In the genomic region with DNA sequence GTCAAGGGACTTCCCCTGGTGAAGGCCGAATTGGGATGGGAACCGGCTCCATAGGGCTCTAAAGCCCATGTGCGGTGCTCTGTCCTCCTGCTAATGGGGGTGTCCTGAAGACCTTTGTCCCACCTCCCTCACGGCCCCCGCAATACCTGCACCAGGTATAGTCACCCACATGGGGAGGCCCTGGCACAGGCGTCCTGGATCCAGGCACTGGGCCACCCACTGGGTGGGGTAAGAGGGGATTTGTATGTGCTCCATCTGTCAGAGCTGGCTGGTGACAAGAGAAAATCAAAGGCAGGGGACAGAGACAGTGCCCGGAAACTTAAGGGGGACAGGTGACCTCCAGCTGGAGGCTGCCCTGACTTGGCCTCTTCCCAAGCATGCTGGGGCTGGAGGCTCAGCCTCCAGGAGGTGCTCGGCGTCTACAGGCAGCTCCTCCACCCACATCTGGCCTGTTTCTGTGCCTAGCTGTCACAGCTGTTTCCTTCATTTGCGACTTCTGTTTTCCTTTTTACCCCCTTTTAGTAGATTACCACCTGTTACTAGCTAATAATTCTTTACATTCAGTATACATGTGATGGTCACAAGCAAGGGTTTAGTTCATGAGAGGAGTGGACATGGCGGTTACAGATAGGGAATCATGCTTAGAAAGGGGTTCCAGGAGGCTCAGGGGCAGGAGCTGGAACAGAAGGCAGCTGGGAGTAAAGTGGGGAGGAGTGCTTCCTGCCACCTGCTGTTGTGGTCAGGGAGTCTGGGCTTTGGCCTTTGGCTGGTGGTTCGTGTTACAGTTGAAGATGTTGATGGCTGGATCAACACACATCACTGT, we compare ENCODE assay signal across 15 cellular contexts. TPM values are rescaled to one million over a fixed set of nuclear protein-coding genes. Genes with fewer than 3 reads are reported as not detected.
DNase-seq lines count a peak whose midpoint lies in the region; ATAC-seq, FAIRE-seq and TF ChIP-seq lines count a peak whose summit lies in the region.
"Had no signal": no experiment of that assay in that cellular context is flagged by ENCODE, and none has a peak within 500 bp of the region (broad histone marks: within the 10 kb centered on the region; RNA-seq: fewer than 3 reads in every experiment).

No MANE protein-coding gene starts in this region.

- peak overlapping the region; percentile 94 for H3K27ac ChIP-seq in BLaER1
- H3K27ac ChIP-seq in K562 (ENCODE audit: extremely low read depth, low read depth, low read length), result no peak overlapping the region
- H3K27ac ChIP-seq in spleen, result no peak overlapping the region
- H3K27ac ChIP-seq: cardiac muscle cell, parathyroid adenoma had no signal

- intact Hi-C loops in K562 (cut with micrococcal nuclease) (no loop called here), spleen (cut with DNase I; ENCODE audit: low total_unique reads) (no loop called here)

- H3K79me2 ChIP-seq in K562 (ENCODE audit: control insufficient read depth, insufficient read depth, low read length), result no peaks in the 10 kb centered on the region
- H3K79me2 ChIP-seq: parathyroid adenoma had no signal

- in situ Hi-C loops in K562 (cut with MboI), result no loop called here

- CTCF ChIA-PET in K562 (lab: Yijun Ruan, JAX; ENCODE audit: low intra/inter-chr PET ratio), result no interaction called here

- TF ChIP-seq EP300 in K562 (IDR thresholded peaks at IDR 0.05; ENCODE audit: low read length), result no peak

- TF ChIP-seq POLR2A in K562 (conservative IDR thresholded peaks at IDR 0.05) (no peak), spleen (IDR thresholded peaks at IDR 0.05) (no peak)

- H3K9me1 ChIP-seq in K562 (ENCODE audit: control insufficient read depth, insufficient read depth, low read length), result no peaks in the 10 kb centered on the region

- no peaks in the 10 kb centered on the region for H4K20me1 ChIP-seq in BLaER1
- H4K20me1 ChIP-seq in K562 (replicated peaks; ENCODE audit: control insufficient read depth, insufficient read depth, low read length), result no peaks in the 10 kb centered on the region

- H3K9ac ChIP-seq in BLaER1, result peak overlapping the region; percentile 63
- no peak overlapping the region for H3K9ac ChIP-seq in K562 (ENCODE audit: insufficient read depth in 1 of 2, low read depth in 2 of 2, low read length in 2 of 2)
- H3K9ac ChIP-seq: parathyroid adenoma had no signal

- H3K4me3 ChIP-seq in BLaER1 (no peak overlapping the region), K562 (no peak overlapping the region), spleen (no peak overlapping the region)
- H3K4me3 ChIP-seq: cardiac muscle cell had no signal

- no peak for FAIRE-seq in K562 (lab: Jason Lieb, UNC)

- H2AFZ ChIP-seq in K562 (ENCODE audit: low read depth, low read length), result no peak overlapping the region
- H2AFZ ChIP-seq: parathyroid adenoma had no signal

- POLR2A ChIA-PET in K562 (lab: Yijun Ruan, JAX), result interaction anchor here (0.6 kb wide), 1 partner anchor 324 kb away, joined by 3 read pairs; no protein-coding TSS in a partner anchor

- DNase-seq in GF-D8 (lab: John Stamatoyannopoulos, UW) (peak; percentile 84), NCI-H187 treated with DMSO at 0.1 percent for 48 hours (lab: John Stamatoyannopoulos, UW) (peak; percentile 0), K562 (ENCODE audit: extremely low read depth in 1 of 4, low spot score in 3 of 4) (peak in 1 of 4 experiments; percentile 7), T-helper 9 cell (no peak), NCI-H2081 treated with DMSO at 0.1 percent for 48 hours (lab: John Stamatoyannopoulos, UW) (no peak), cortex of kidney (lab: John Stamatoyannopoulos, UW) (no peak), spleen (no peak)
- DNase-seq: activated gamma-delta T cell treated with Interleukin-2 at 50 U/mL for 16 hours; AML-193; mesenchymal stem cell; NCI-H748 treated with DMSO at 0.1 percent for 48 hours; stimulated activated naive CD4-positive, alpha-beta T cell treated with Interleukin-2 at 50 U/mL for 16 hours had no signal

- ATAC-seq in K562, result no peak; the same call in 2 of the 3 replicates

- TF ChIP-seq RAD21 in K562 (CRISPR knock-in tag; conservative IDR thresholded peaks at IDR 0.05 in 1 of 2, IDR thresholded peaks at IDR 0.05 in 1 of 2), result no peak

- H3K36me3 ChIP-seq in BLaER1 (no peaks in the 10 kb centered on the region), K562 (ENCODE audit: control insufficient read depth, insufficient read depth, low read length) (peaks cover 25% of the 10 kb centered on the region; the same call in 2 of the 3 replicates), spleen (peaks cover 0 to 76% (median 7%) of the 10 kb centered on the region in 6 donors)
- H3K36me3 ChIP-seq: cardiac muscle cell had no signal

- H3K9me3 ChIP-seq in BLaER1 (peaks cover 28% of the 10 kb centered on the region), K562 (replicated peaks; ENCODE audit: control insufficient read depth, insufficient read depth, low read depth, low read length) (no peaks in the 10 kb centered on the region), spleen (peaks cover 0 to 20% (median 6%) of the 10 kb centered on the region in 8 donors)

- H3K4me1 ChIP-seq in BLaER1 (peaks cover 60% of the 10 kb centered on the region), K562 (replicated peaks in 1 of 2; ENCODE audit: control insufficient read depth in 2 of 2, insufficient read depth in 2 of 2, low read length in 2 of 2) (no peaks in the 10 kb centered on the region; a peak in 1 of 5 replicates), spleen (no peaks in the 10 kb centered on the region)
- H3K4me1 ChIP-seq: parathyroid adenoma had no signal

- H3K4me2 ChIP-seq in BLaER1 (peak overlapping the region; percentile 84), K562 (ENCODE audit: insufficient read depth, low read length) (no peak overlapping the region)

- TF ChIP-seq CTCF in K562 (IDR thresholded peaks at IDR 0.05 in 2 of 3, conservative IDR thresholded peaks at IDR 0.05 in 1 of 3; ENCODE audit: insufficient read depth in 2 of 3, low read depth in 1 of 3, low read length in 3 of 3), result no peak
- TF ChIP-seq CTCF in spleen (IDR thresholded peaks at IDR 0.05 in 8 of 11, conservative IDR thresholded peaks at IDR 0.05 in 3 of 11), result no peak

- WGBS in K562 (ENCODE audit: insufficient coverage, low coverage, missing lambda C conversion rate), result 87% methylated on average over 9 of the region's 12 CpGs
- 59 to 79% (median 64%) methylated on average over 11 to 12 of the region's 12 CpGs for WGBS in spleen, 5 donors

- H3K27me3 ChIP-seq in BLaER1 (no peaks in the 10 kb centered on the region), K562 (ENCODE audit: control insufficient read depth in 2 of 2, insufficient read depth in 2 of 2, low read length in 2 of 2) (no peaks in the 10 kb centered on the region), spleen (replicated peaks in 1 of 7) (no peaks in the 10 kb centered on the region)
- H3K27me3 ChIP-seq: cardiac muscle cell had no signal

- BruUV-seq in K562 (replicated peaks; lab: Mats Ljungman, UMichigan), result no TSS peak

TF ChIP-seq in K562, 482 proteins besides CTCF, POLR2A, EP300 and RAD21 (continues in another document):
- TF ChIP-seq POLR2G (IDR thresholded peaks at IDR 0.05; ENCODE audit: low read depth, low read length) (0 out of 2 replicates have a peak, but pooled peaks have one; percentile 32), TCF3 (CRISPR knock-in tag; IDR thresholded peaks at IDR 0.05) (peak; percentile 25; the same call in 1 of the 2 replicates), CGGBP1 (CRISPR knock-in tag; IDR thresholded peaks at IDR 0.05) (no peak)

RNA-seq across cellular contexts. Expression of gene CUZD1, which starts 2.3 kb away (rescaled TPM):
- 3.1 and 3.5 TPM in 2 replicates for total RNA-seq in K562 (2011; cell fraction: chromatin; rRNA removed; ENCODE audit: low replicate concordance)
- total RNA-seq in K562 (2011; cell fraction: nucleolus; rRNA removed), result 1.3 and 1.7 TPM in 2 replicates
- total RNA-seq in K562 (2011; cell fraction: nucleoplasm; rRNA removed), result 2.3 and 2.7 TPM in 2 replicates
- 0.95 and 1.0 TPM in 2 replicates for total RNA-seq in K562 (2014; rRNA removed)
- total RNA-seq in K562 (2014; rRNA removed; fragmentation: Illumina TruSeq; extraction: Trizol), result 0.83 and 0.87 TPM in 2 replicates
- 1.5 and 1.7 TPM in 2 replicates for total RNA-seq in K562 (2015; rRNA removed; fragmentation: Illumina TruSeq; extraction: Trizol)
- total RNA-seq in K562 (2021), result 1.3 and 1.5 TPM in 2 replicates
- polyA plus RNA-seq in K562 (2011; rRNA removed), result 1.4 and 1.7 TPM in 2 replicates
- polyA plus RNA-seq in K562 (2011; cell fraction: cytosol; rRNA removed), result 0.67 and 1.2 TPM in 2 replicates
- polyA plus RNA-seq in K562 (2011; cell fraction: nucleus; rRNA removed), result 6.1 and 7.5 TPM in 2 replicates
- polyA plus RNA-seq in K562 (2012), result 0.57 and 1.3 TPM in 2 replicates
- 1.1 and 1.2 TPM in 2 replicates for polyA plus RNA-seq in K562 (2014; fragmentation: Illumina TruSeq; extraction: Trizol)
- 1 to 10 TPM in 1 of 2 experiments, under 1 TPM in 1; 0.51 to 1.1 TPM for polyA plus RNA-seq in K562 (2014; fragmentation: Nextera tagmentation; extraction: Ambion mirVana)
- polyA plus RNA-seq in K562 (2014; rRNA removed), result 1.0 and 1.1 TPM in 2 replicates
- 1.2 and 1.6 TPM in 2 replicates for polyA minus RNA-seq in K562 (2011; rRNA and poly(A)+ RNA removed)
- polyA minus RNA-seq in K562 (2011; cell fraction: cytosol; rRNA and poly(A)+ RNA removed), result 0.48 TPM in 1 of 2 replicates, not detected in the other
- polyA minus RNA-seq in K562 (2011; cell fraction: nucleus; rRNA and poly(A)+ RNA removed), result 1.8 and 5.0 TPM in 2 replicates
- 1 to 10 TPM; 1.2 to 2.5 (median 1.8) TPM for total RNA-seq in spleen
- polyA plus RNA-seq in spleen, result 1 to 10 TPM; 1.1 to 2.4 (median 1.9) TPM
- polyA plus RNA-seq: cardiac muscle cell had no signal

RNA-seq across cellular contexts. Expression of gene FAM24B, which starts 31.4 kb away (rescaled TPM):
- total RNA-seq in K562 (2011; cell fraction: chromatin; rRNA removed; ENCODE audit: low replicate concordance), result 7.0 and 17.2 TPM in 2 replicates
- 4.0 and 4.6 TPM in 2 replicates for total RNA-seq in K562 (2011; cell fraction: nucleolus; rRNA removed)
- 8.1 and 16.4 TPM in 2 replicates for total RNA-seq in K562 (2011; cell fraction: nucleoplasm; rRNA removed)
- total RNA-seq in K562 (2014; rRNA removed) (6.4 and 9.4 TPM in 2 replicates), K562 (2014; rRNA removed; fragmentation: Illumina TruSeq; extraction: Trizol) (7.6 and 8.5 TPM in 2 replicates), K562 (2015; rRNA removed; fragmentation: Illumina TruSeq; extraction: Trizol) (5.9 and 7.1 TPM in 2 replicates), K562 (2021) (5.9 and 8.7 TPM in 2 replicates), spleen (1 to 10 TPM; 2.8 to 8.5 (median 6.0) TPM)
- polyA plus RNA-seq in K562 (2011; rRNA removed) (6.0 and 8.4 TPM in 2 replicates), K562 (2014; fragmentation: Illumina TruSeq; extraction: Trizol) (7.9 and 9.2 TPM in 2 replicates), K562 (2014; fragmentation: Nextera tagmentation; extraction: Ambion mirVana) (10 to 100 TPM; 14.5 to 19.6 TPM), K562 (2014; rRNA removed) (14.5 TPM in 2 replicates), spleen (1 to 10 TPM; 5.2 to 8.2 (median 5.4) TPM)
- 3.1 and 7.9 TPM in 2 replicates for polyA plus RNA-seq in K562 (2011; cell fraction: cytosol; rRNA removed)
- polyA plus RNA-seq in K562 (2011; cell fraction: nucleus; rRNA removed), result 18.7 and 18.9 TPM in 2 replicates
- 8.5 and 11.3 TPM in 2 replicates for polyA plus RNA-seq in K562 (2012)
- 3.6 and 5.2 TPM in 2 replicates for polyA minus RNA-seq in K562 (2011; rRNA and poly(A)+ RNA removed)
- polyA minus RNA-seq in K562 (2011; cell fraction: cytosol; rRNA and poly(A)+ RNA removed), result 1.9 and 3.2 TPM in 2 replicates
- polyA minus RNA-seq in K562 (2011; cell fraction: nucleus; rRNA and poly(A)+ RNA removed), result 8.1 and 9.0 TPM in 2 replicates
- polyA plus RNA-seq: cardiac muscle cell had no signal

Comparison
In these comparisons a context has a peak if more than half of its experiments do, and no peak if none do; other contexts are left out.
1. DNase-seq: peak in GF-D8 (single experiment) and NCI-H187 treated with DMSO at 0.1 percent for 48 hours (single experiment); none in T-helper 9 cell (single experiment), NCI-H2081 treated with DMSO at 0.1 percent for 48 hours (single experiment), cortex of kidney (single experiment) and spleen (single experiment).